In genomic region chr2:159712194-159712928, GRCh38 we compare ENCODE assay signal across 8 cellular contexts. TPM values are rescaled to one million over a fixed set of nuclear protein-coding genes. Genes with fewer than 3 reads are reported as not detected.
DNase-seq lines count a peak whose midpoint lies in the region; ATAC-seq and TF ChIP-seq lines count a peak whose summit lies in the region.

MARCHF7 (plus strand) TSS chr2:159712506; CDS start chr2:159729023, 16,517 bp downstream.

- POLR2A ChIA-PET in activated CD8-positive, alpha-beta memory T cell treated with anti-CD3 and anti-CD28 coated beads for 36 hours (lab: Charles Lee) = interaction anchor here (0.6 to 1.4 kb wide), 7 partner anchors 9 to 876 kb away, joined by 3 to 8 read pairs (median 4); no protein-coding TSS in a partner anchor

- DNase-seq in COLO829 (ENCODE audit: low spot score) (peak; percentile 96), GM20000 (ENCODE audit: low spot score) (peak; percentile 99), HT-29 (ENCODE audit: low spot score) (peak; percentile 94), mesenchymal stem cell (peak; percentile 96)
- peak; percentile 95 for DNase-seq in NK-92 treated with Interleukin-12 subunit alpha and Interleukin-12 subunit beta, amount 100 ng/mL, for 24 hours (lab: John Stamatoyannopoulos, UW)
- DNase-seq in effector memory CD8-positive, alpha-beta T cell = peak; percentile 98 to 99 (median 98)
- peak; percentile 95 for DNase-seq in stimulated activated CD8-positive, alpha-beta memory T cell treated with anti-CD3 and anti-CD28 coated beads, Interleukin-12 subunit alpha, Interleukin-12 subunit beta, amount 100 ng/mL, for 4 hours (ENCODE audit: low read depth)

- peak within 1 kb of the TSS; percentile 99 for H4K91ac ChIP-seq in mesenchymal stem cell (ENCODE audit: low read length)

- CTCF ChIA-PET in activated CD8-positive, alpha-beta memory T cell treated with anti-CD3 and anti-CD28 coated beads for 36 hours (lab: Charles Lee) = interaction anchor here (0.6 to 1.6 kb wide), 6 partner anchors 13 to 818 kb away, joined by 3 to 7 read pairs (median 3); no protein-coding TSS in a partner anchor

- H3K4me1 ChIP-seq in mesenchymal stem cell (ENCODE audit: control insufficient read depth, insufficient read depth, low read depth, low read length) = peaks cover 6% of the 10 kb centered on the region

- peaks cover 42% of the 10 kb centered on the region for H3K36me3 Mint-ChIP-seq in effector memory CD8-positive, alpha-beta T cell (ENCODE audit: insufficient read depth)

- peak within 1 kb of the TSS; percentile 98 for H4K8ac ChIP-seq in mesenchymal stem cell (ENCODE audit: low read length)

- H3K4me3 Mint-ChIP-seq in effector memory CD8-positive, alpha-beta T cell = peak within 1 kb of the TSS; percentile 99 to 100

- peaks cover 8% of the 10 kb centered on the region for H3K79me1 ChIP-seq in mesenchymal stem cell (replicated peaks; ENCODE audit: low read length, poor library complexity, severe bottlenecking)

- H2AFZ ChIP-seq in mesenchymal stem cell (ENCODE audit: low read depth, low read length) = peak within 1 kb of the TSS; percentile 90

- peak within 1 kb of the TSS in 1 of 2 experiments; percentile 85 for H2BK12ac ChIP-seq in mesenchymal stem cell (ENCODE audit: low read length in 2 of 2)

- H3K9me3 Mint-ChIP-seq in effector memory CD8-positive, alpha-beta T cell = no peaks in the 10 kb centered on the region

- H3K9me3 ChIP-seq in mesenchymal stem cell (ENCODE audit: control insufficient read depth, low read length) = no peaks in the 10 kb centered on the region

- TF ChIP-seq CTCF in GM20000 (IDR thresholded peaks at IDR 0.05; ENCODE audit: extremely low read depth, missing control alignments) = peak; percentile 74

- peak within 1 kb of the TSS; percentile 98 to 100 for H3K18ac ChIP-seq in mesenchymal stem cell (ENCODE audit: low read depth in 1 of 2, low read length in 2 of 2)

- H3K4me1 Mint-ChIP-seq in effector memory CD8-positive, alpha-beta T cell (ENCODE audit: low read depth in 2 of 2) = peaks cover 29 to 45% of the 10 kb centered on the region in 2 donors

- peak within 1 kb of the TSS; percentile 99 to 100 for H3K27ac Mint-ChIP-seq in effector memory CD8-positive, alpha-beta T cell

- H2BK5ac ChIP-seq in mesenchymal stem cell (ENCODE audit: low read depth, low read length, poor library complexity, severe bottlenecking) = peak within 1 kb of the TSS; percentile 98

- peak within 1 kb of the TSS; percentile 98 for H3K23ac ChIP-seq in mesenchymal stem cell (ENCODE audit: low read length in 2 of 2)

- H3K36me3 ChIP-seq in mesenchymal stem cell (ENCODE audit: control insufficient read depth in 1 of 2, insufficient read depth in 2 of 2, low read depth in 1 of 2, low read length in 2 of 2) = peaks cover 15 to 21% of the 10 kb centered on the region in 2 experiments

- peak within 1 kb of the TSS; percentile 84 to 100 for H3K4me3 ChIP-seq in mesenchymal stem cell (ENCODE audit: insufficient read depth in 1 of 2, low read depth in 1 of 2, low read length in 2 of 2)

- no peaks in the 10 kb centered on the region for H3K27me3 Mint-ChIP-seq in effector memory CD8-positive, alpha-beta T cell

- peak within 1 kb of the TSS; percentile 100 for H3K27ac ChIP-seq in mesenchymal stem cell (ENCODE audit: low read length, poor library complexity, severe bottlenecking)

- under 1% methylated on average over 62 of the region's 68 CpGs for WGBS in mesenchymal stem cell

- no peaks in the 10 kb centered on the region for H3K27me3 ChIP-seq in mesenchymal stem cell (ENCODE audit: control insufficient read depth in 1 of 2, insufficient read depth in 1 of 2, low read length in 2 of 2)

- peak within 1 kb of the TSS; percentile 95 to 100 for H3K4ac ChIP-seq in mesenchymal stem cell (ENCODE audit: low read depth in 1 of 2, low read length in 2 of 2)

- peak within 1 kb of the TSS; percentile 35 for H3K4me2 ChIP-seq in mesenchymal stem cell (ENCODE audit: low read length, poor library complexity, severe bottlenecking)

- peak within 1 kb of the TSS; percentile 99 to 100 for H3K14ac ChIP-seq in mesenchymal stem cell (ENCODE audit: low read length in 2 of 2)

- peak; percentile 88 for ATAC-seq in effector memory CD8-positive, alpha-beta T cell (replicated peaks)

- peak within 1 kb of the TSS; percentile 100 for H3K9ac ChIP-seq in mesenchymal stem cell (ENCODE audit: low read length)

- peak within 1 kb of the TSS; percentile 83 for H2BK15ac ChIP-seq in mesenchymal stem cell (ENCODE audit: low read depth, poor library complexity, severe bottlenecking)

- H2AK5ac ChIP-seq in mesenchymal stem cell (ENCODE audit: low read length, severe bottlenecking) = peak within 1 kb of the TSS; percentile 97

- peak within 1 kb of the TSS; percentile 82 for H2BK120ac ChIP-seq in mesenchymal stem cell (ENCODE audit: low read depth, low read length)

RNA-seq across cellular contexts. Expression of gene MARCHF7, which starts in this region (rescaled TPM):
- 26.4 and 29.8 TPM in 2 replicates for total RNA-seq in HT-29 (2014; rRNA removed; shearing (Covaris generic))
- total RNA-seq in activated CD8-positive, alpha-beta memory T cell treated with anti-CD3 and anti-CD28 coated beads for 36 hours = 10 to 100 TPM; 69.8 to 72.8 TPM
- 68.9 TPM for polyA plus RNA-seq in mesenchymal stem cell (2013, experiment 1 of 2)
- 71.6 TPM for polyA plus RNA-seq in mesenchymal stem cell (2013, experiment 2 of 2)

Comparison
In these comparisons a context has a peak if more than half of its experiments do, and no peak if none do; other contexts are left out.
1. Peak in every context shown above with its lines: DNase-seq, ATAC-seq, H3K4me3 ChIP-seq and H3K27ac ChIP-seq.